Comparison of ENCODE assay signal across 13 cellular contexts in genomic region chr1:28160677-28161328, GRCh38. TPM values are rescaled to one million over a fixed set of nuclear protein-coding genes. Genes with fewer than 3 reads are reported as not detected.
DNase-seq lines count a peak whose midpoint lies in the region; ATAC-seq, FAIRE-seq and TF ChIP-seq lines count a peak whose summit lies in the region.
"Had no signal": no experiment of that assay in that cellular context is flagged by ENCODE, and none has a peak within 500 bp of the region (broad histone marks: within the 10 kb centered on the region; RNA-seq: fewer than 3 reads in every experiment).

No MANE protein-coding gene starts in this region.

- H3K36me3 ChIP-seq in skeletal muscle satellite cell (ENCODE audit: insufficient read depth, low read length), result no peaks in the 10 kb centered on the region
- no peaks in the 10 kb centered on the region for H3K36me3 ChIP-seq in small intestine (ENCODE audit: control insufficient read depth in 2 of 2, insufficient read depth in 2 of 2, low read length in 2 of 2)

- H3K4me2 ChIP-seq in skeletal muscle satellite cell (ENCODE audit: low read length), result peak overlapping the region; percentile 4

- 61 to 89% (median 84%) methylated on average over 5 of the region's 5 CpGs for WGBS in small intestine, 3 donors

- no peak overlapping the region for H3K9ac ChIP-seq in skeletal muscle satellite cell (ENCODE audit: low read depth, low read length)

- H3K4me1 ChIP-seq in skeletal muscle satellite cell (ENCODE audit: control insufficient read depth, insufficient read depth, low read length) (peaks cover 9% of the 10 kb centered on the region), small intestine (ENCODE audit: control insufficient read depth in 2 of 2, insufficient read depth in 1 of 2, low read depth in 1 of 2, low read length in 1 of 2) (peaks cover 0 to 7% of the 10 kb centered on the region in 2 donors)

- H3K27me3 ChIP-seq in skeletal muscle satellite cell (ENCODE audit: control insufficient read depth, insufficient read depth, low read length) (peaks cover 6% of the 10 kb centered on the region), small intestine (ENCODE audit: control insufficient read depth in 2 of 2, insufficient read depth in 2 of 2, low read length in 2 of 2) (no peaks in the 10 kb centered on the region)

- no peak for TF ChIP-seq CTCF in cardiac fibroblast (IDR thresholded peaks at IDR 0.05; ENCODE audit: low read depth, low read length)

- DNase-seq in HCEC 1CT (peak; percentile 69), cardiac fibroblast (ENCODE audit: low read depth in 2 of 2) (peak; percentile 95 to 96), hepatic stellate cell (ENCODE audit: low spot score) (peak; percentile 71), small intestine (no peak), NK-92 (lab: John Stamatoyannopoulos, UW; ENCODE audit: unreplicated experiment) (no peak), RPMI8226 (no peak)
- DNase-seq: activated CD8-positive, alpha-beta memory T cell treated with anti-CD3 and anti-CD28 coated beads, Interleukin-2, amount 10 ng/mL, durations not matched to agents 7 days and 5 days; MM.1S; NCI-H748 treated with DMSO at 0.1 percent for 48 hours had no signal

- no peak overlapping the region for H3K4me3 ChIP-seq in cardiac fibroblast (replicated peaks in 1 of 2; ENCODE audit: low read depth in 2 of 2, low read length in 2 of 2)
- no peak overlapping the region for H3K4me3 ChIP-seq in skeletal muscle satellite cell (ENCODE audit: low read length)
- H3K4me3 ChIP-seq in small intestine (ENCODE audit: low read depth in 1 of 2, low read length in 2 of 2), result no peak overlapping the region

- H3K27ac ChIP-seq in small intestine (ENCODE audit: low read depth in 1 of 2, low read length in 1 of 2), result peak overlapping the region in 1 of 2 donors; percentile 73

- H3K9me3 ChIP-seq in skeletal muscle satellite cell (replicated peaks; ENCODE audit: low read length) (no peaks in the 10 kb centered on the region), small intestine (ENCODE audit: control insufficient read depth, low read depth) (no peaks in the 10 kb centered on the region)

- FAIRE-seq in small intestine (lab: Jason Lieb, UNC), result no peak
- FAIRE-seq: GM18507 had no signal

- ATAC-seq in GM18858 (IDR thresholded peaks at IDR 0.05; ENCODE audit: unreplicated experiment), result no peak
- ATAC-seq: activated CD8-positive, alpha-beta memory T cell treated with anti-CD3 and anti-CD28 coated beads, Interleukin-2, amount 10 ng/mL, durations not matched to agents 7 days and 5 days; sciatic nerve had no signal

RNA-seq across cellular contexts. Expression of gene PTAFR, which starts 15.7 kb away (rescaled TPM):
- not detected in 2 replicates for total RNA-seq in skeletal muscle satellite cell (2012; rRNA removed)
- 1 to 10 TPM; 1.1 to 5.2 (median 1.9) TPM for polyA plus RNA-seq in small intestine

Comparison
In these comparisons a context has a peak if more than half of its experiments do, and no peak if none do; other contexts are left out.
1. DNase-seq: peak in HCEC 1CT (single experiment), cardiac fibroblast (2 of 2) and hepatic stellate cell (single experiment); none in small intestine (single experiment), NK-92 (single experiment) and RPMI8226 (single experiment).